ENCODE assay signal across 1 cellular context in genomic region chr2:234446404-234447076, GRCh38.
TF ChIP-seq lines count a peak whose summit lies in the region.

No MANE protein-coding gene starts in this region.

TF ChIP-seq in HepG2, 621 proteins besides CTCF, POLR2A, EP300 and RAD21 (continued from another document):
- TF ChIP-seq, protein P1, sequence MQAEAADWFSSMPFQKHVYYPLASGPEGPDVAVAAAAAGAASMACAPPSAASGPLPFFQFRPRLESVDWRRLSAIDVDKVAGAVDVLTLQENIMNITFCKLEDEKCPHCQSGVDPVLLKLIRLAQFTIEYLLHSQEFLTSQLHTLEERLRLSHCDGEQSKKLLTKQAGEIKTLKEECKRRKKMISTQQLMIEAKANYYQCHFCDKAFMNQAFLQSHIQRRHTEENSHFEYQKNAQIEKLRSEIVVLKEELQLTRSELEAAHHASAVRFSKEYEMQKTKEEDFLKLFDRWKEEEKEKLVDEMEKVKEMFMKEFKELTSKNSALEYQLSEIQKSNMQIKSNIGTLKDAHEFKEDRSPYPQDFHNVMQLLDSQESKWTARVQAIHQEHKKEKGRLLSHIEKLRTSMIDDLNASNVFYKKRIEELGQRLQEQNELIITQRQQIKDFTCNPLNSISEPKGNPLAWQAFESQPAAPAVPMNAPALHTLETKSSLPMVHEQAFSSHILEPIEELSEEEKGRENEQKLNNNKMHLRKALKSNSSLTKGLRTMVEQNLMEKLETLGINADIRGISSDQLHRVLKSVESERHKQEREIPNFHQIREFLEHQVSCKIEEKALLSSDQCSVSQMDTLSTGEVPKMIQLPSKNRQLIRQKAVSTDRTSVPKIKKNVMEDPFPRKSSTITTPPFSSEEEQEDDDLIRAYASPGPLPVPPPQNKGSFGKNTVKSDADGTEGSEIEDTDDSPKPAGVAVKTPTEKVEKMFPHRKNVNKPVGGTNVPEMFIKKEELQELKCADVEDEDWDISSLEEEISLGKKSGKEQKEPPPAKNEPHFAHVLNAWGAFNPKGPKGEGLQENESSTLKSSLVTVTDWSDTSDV (CRISPR knock-in tag; IDR thresholded peaks at IDR 0.05), result no peak
